Comparison of ENCODE assay signal across 8 cellular contexts in the genomic region with DNA sequence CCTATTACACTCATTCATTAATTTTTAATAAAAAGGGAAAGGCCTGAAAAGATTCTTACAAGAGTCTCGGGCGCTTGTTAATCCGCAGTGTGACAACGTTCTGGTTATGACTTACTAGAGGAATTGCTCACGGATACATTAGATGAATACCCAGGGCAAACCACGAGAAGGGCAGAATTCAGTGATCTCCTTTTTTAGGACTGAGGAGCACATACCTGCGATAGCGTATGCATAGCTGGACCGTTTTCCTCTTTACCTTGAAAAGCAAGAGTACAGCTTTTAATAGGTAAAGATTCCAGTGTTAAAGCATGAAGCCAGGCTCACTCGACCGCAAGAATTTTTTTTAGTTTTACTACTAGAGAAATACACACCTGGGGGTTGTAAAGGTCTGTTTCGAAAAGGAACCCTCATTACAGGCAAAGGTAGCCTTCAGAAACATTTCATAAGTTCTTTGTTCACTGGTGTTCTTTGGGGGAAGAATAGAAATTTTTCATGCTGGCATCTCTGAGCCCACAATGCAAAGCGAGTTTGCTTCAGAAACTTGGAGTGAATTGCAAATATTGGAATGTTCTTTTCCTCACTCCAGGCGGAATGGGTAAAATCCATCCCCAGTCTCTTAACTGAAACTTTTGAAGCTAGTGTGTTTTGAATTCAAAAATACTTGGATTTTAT. TPM values are rescaled to one million over a fixed set of nuclear protein-coding genes. Genes with fewer than 3 reads are reported as not detected.
DNase-seq lines count a peak whose midpoint lies in the region; ATAC-seq, FAIRE-seq and TF ChIP-seq lines count a peak whose summit lies in the region.

No MANE protein-coding gene starts in this region.

- peaks cover 6% of the 10 kb centered on the region for H3K36me3 Mint-ChIP-seq in astrocyte (ENCODE audit: low read depth, unreplicated experiment)

- peak; percentile 15 for ATAC-seq in HG03457 (IDR thresholded peaks at IDR 0.05; ENCODE audit: unreplicated experiment)
- no peak for ATAC-seq in thoracic aorta (ENCODE audit: insufficient number of reproducible peaks, low FRiP score, low read depth)

- H3K9me3 ChIP-seq in A673 (ENCODE audit: low read depth, low read length, poor library complexity, severe bottlenecking) = no peaks in the 10 kb centered on the region
- H3K9me3 ChIP-seq in astrocyte (ENCODE audit: insufficient read depth, low read depth, low read length) = no peaks in the 10 kb centered on the region
- H3K9me3 ChIP-seq in thoracic aorta = no peaks in the 10 kb centered on the region

- H3K4me3 ChIP-seq in A673 (ENCODE audit: low read depth, low read length, poor library complexity, severe bottlenecking) = peak overlapping the region; percentile 93
- H3K4me3 ChIP-seq in astrocyte (ENCODE audit: insufficient read depth, low read depth, low read length) = peak overlapping the region; percentile 81
- peak overlapping the region; percentile 100 for H3K4me3 ChIP-seq in thoracic aorta

- no peak overlapping the region for H2AFZ ChIP-seq in astrocyte (ENCODE audit: low read depth, low read length)

- H3K9ac ChIP-seq in astrocyte (ENCODE audit: low read length) = peak overlapping the region; percentile 100

- in situ Hi-C loops in GM13976 (cut with MboI; ENCODE audit: low sequenced_read_pairs, unreplicated experiment) = no loop called here

- H3K4me1 ChIP-seq in A673 (ENCODE audit: insufficient read depth, low read length, poor library complexity, severe bottlenecking) (peaks cover 60% of the 10 kb centered on the region), astrocyte (ENCODE audit: insufficient read depth, low read length) (peaks cover 17% of the 10 kb centered on the region), thoracic aorta (ENCODE audit: control insufficient read depth in 1 of 2, low read depth in 2 of 2) (peaks cover 29 to 48% of the 10 kb centered on the region in 2 donors)

- H3K9me3 Mint-ChIP-seq in astrocyte (ENCODE audit: unreplicated experiment) = no peaks in the 10 kb centered on the region

- no peak for FAIRE-seq in astrocyte (lab: Jason Lieb, UNC)

- H3K27me3 ChIP-seq in A673 (replicated peaks; ENCODE audit: insufficient read depth, low read depth, low read length, poor library complexity) = no peaks in the 10 kb centered on the region
- no peaks in the 10 kb centered on the region for H3K27me3 ChIP-seq in astrocyte (ENCODE audit: insufficient read depth, low read length)
- H3K27me3 ChIP-seq in layer of hippocampus (ENCODE audit: control insufficient read depth, insufficient read depth, low read length) = no peaks in the 10 kb centered on the region
- no peaks in the 10 kb centered on the region for H3K27me3 ChIP-seq in thoracic aorta (replicated peaks; ENCODE audit: insufficient read depth)

- no peak for DNase-seq in A673 (ENCODE audit: low spot score)
- DNase-seq in GM13976 (ENCODE audit: low spot score) = peak; percentile 32
- DNase-seq in astrocyte (ENCODE audit: low read depth) = peak; percentile 40
- no peak for DNase-seq in thoracic aorta (ENCODE audit: low spot score)
- no peak for DNase-seq in 8988T
- no peak for DNase-seq in NCI-H510A (lab: John Stamatoyannopoulos, UW)

- peaks cover 41% of the 10 kb centered on the region for H4K20me1 ChIP-seq in astrocyte (ENCODE audit: insufficient read depth, low read length)

- H3K27me3 Mint-ChIP-seq in astrocyte (ENCODE audit: low read depth, unreplicated experiment) = no peaks in the 10 kb centered on the region

- CTCF ChIA-PET in A673 (lab: Charles Lee) = interaction anchor here (0.7 kb wide), 1 partner anchor 57 kb away, joined by 4 read pairs; no protein-coding TSS in a partner anchor

- peaks cover 59% of the 10 kb centered on the region for H3K79me2 ChIP-seq in astrocyte (ENCODE audit: insufficient read depth, low read length)

- POLR2A ChIA-PET in A673 (lab: Charles Lee; ENCODE audit: low non-redundant PET) = interaction anchor here (0.6 kb wide), 1 partner anchor 394 kb away, joined by 3 read pairs; no protein-coding TSS in a partner anchor

- H3K27ac Mint-ChIP-seq in astrocyte (ENCODE audit: unreplicated experiment) = peak overlapping the region; percentile 98

- BruUV-seq in A673 (replicated peaks; lab: Mats Ljungman, UMichigan) = TSS peak; percentile 43

- intact Hi-C loops in A673 (cut with micrococcal nuclease; ENCODE audit: unreplicated experiment) = no loop called here

- H3K4me1 Mint-ChIP-seq in astrocyte (ENCODE audit: low read depth, unreplicated experiment) = peaks cover 16% of the 10 kb centered on the region

- H3K4me2 ChIP-seq in astrocyte (ENCODE audit: low read length) = peak overlapping the region; percentile 89

- peak overlapping the region; percentile 100 for H3K27ac ChIP-seq in A673 (ENCODE audit: low read depth, low read length, poor library complexity, severe bottlenecking)
- peak overlapping the region; percentile 100 for H3K27ac ChIP-seq in astrocyte (ENCODE audit: low read depth, low read length)
- H3K27ac ChIP-seq in layer of hippocampus (ENCODE audit: low read depth, low read length) = peak overlapping the region; percentile 98
- H3K27ac ChIP-seq in thoracic aorta = peak overlapping the region; percentile 100

- H3K4me3 Mint-ChIP-seq in astrocyte (ENCODE audit: unreplicated experiment) = peak overlapping the region; percentile 94

- peaks cover 29% of the 10 kb centered on the region for H3K36me3 ChIP-seq in A673 (ENCODE audit: insufficient read depth, low read length, poor library complexity, severe bottlenecking)
- peaks cover 12% of the 10 kb centered on the region for H3K36me3 ChIP-seq in astrocyte (ENCODE audit: insufficient read depth, low read length)
- no peaks in the 10 kb centered on the region for H3K36me3 ChIP-seq in thoracic aorta

- no peak for TF ChIP-seq CTCF in A673 (conservative IDR thresholded peaks at IDR 0.05; ENCODE audit: low read depth, low read length)
- no peak for TF ChIP-seq CTCF in GM13976 (IDR thresholded peaks at IDR 0.05; ENCODE audit: borderline replicate concordance, control extremely low read depth, extremely low read depth, insufficient read depth, missing control alignments)
- no peak for TF ChIP-seq CTCF in astrocyte (IDR thresholded peaks at IDR 0.05; ENCODE audit: insufficient read depth, low read depth, low read length)
- no peak for TF ChIP-seq CTCF in thoracic aorta (IDR thresholded peaks at IDR 0.05)

RNA-seq across cellular contexts. Expression of a gene that starts 0.9 kb away (rescaled TPM):
- 150 and 164 TPM in 2 replicates for total RNA-seq in A673 (2021)
- 106 and 111 TPM in 2 replicates for total RNA-seq in astrocyte
- 100 to 1,000 TPM in 1 of 2 donors, 10 to 100 TPM in 1; 57.0 to 113 TPM for total RNA-seq in thoracic aorta

RNA-seq across cellular contexts. Expression of a gene that starts 25.4 kb away (rescaled TPM):
- total RNA-seq in A673 (2021) = 32.1 and 35.5 TPM in 2 replicates
- total RNA-seq in astrocyte = 25.2 and 30.5 TPM in 2 replicates
- 10 to 100 TPM; 18.3 to 31.0 TPM for total RNA-seq in thoracic aorta

RNA-seq across cellular contexts. Expression of a gene that starts 25.5 kb away (rescaled TPM):
- total RNA-seq in A673 (2021) (47.7 and 52.7 TPM in 2 replicates), astrocyte (7.2 and 9.3 TPM in 2 replicates), thoracic aorta (1 to 10 TPM in 1 of 2 donors, under 1 TPM in 1; 0.14 to 1.8 TPM)

Comparison
In these comparisons a context has a peak if more than half of its experiments do, and no peak if none do; other contexts are left out.
1. DNase-seq: peak in GM13976 (single experiment) and astrocyte (single experiment); none in A673 (single experiment), thoracic aorta (single experiment), 8988T (single experiment) and NCI-H510A (single experiment).
2. Peak in every context shown above with its lines, with median percentiles within 50 percentile points of each other: H3K27ac ChIP-seq and H3K4me3 ChIP-seq.